In genomic region chr6:1594495-1595200, GRCh38 we compare ENCODE assay signal across 16 cellular contexts. TPM values are rescaled to one million over a fixed set of nuclear protein-coding genes. Genes with fewer than 3 reads are reported as not detected.
DNase-seq lines count a peak whose midpoint lies in the region; ATAC-seq and TF ChIP-seq lines count a peak whose summit lies in the region.
"Had no signal": no experiment of that assay in that cellular context is flagged by ENCODE, and none has a peak within 500 bp of the region (broad histone marks: within the 10 kb centered on the region; RNA-seq: fewer than 3 reads in every experiment).

No MANE protein-coding gene starts in this region.

- peak overlapping the region; percentile 95 for H3K4me2 ChIP-seq in Loucy (ENCODE audit: low read depth, low read length, poor library complexity, severe bottlenecking)
- H3K4me2 ChIP-seq in mesendoderm (ENCODE audit: low read length), result no peak overlapping the region

- no peak overlapping the region for H2BK120ac ChIP-seq in mesendoderm (ENCODE audit: low read depth, low read length)

- H3K36me3 ChIP-seq in Loucy (ENCODE audit: insufficient read depth, low read length) (no peaks in the 10 kb centered on the region), suprapubic skin (no peaks in the 10 kb centered on the region), mesendoderm (ENCODE audit: control insufficient read depth, insufficient read depth, low read length) (no peaks in the 10 kb centered on the region)

- TF ChIP-seq CTCF in Loucy (conservative IDR thresholded peaks at IDR 0.05; ENCODE audit: low read length) (no peak; the same call in 1 of the 2 replicates), coronary artery (IDR thresholded peaks at IDR 0.05) (no peak), suprapubic skin (IDR thresholded peaks at IDR 0.05) (no peak)

- no peak overlapping the region for H2AK5ac ChIP-seq in mesendoderm (ENCODE audit: low read length)

- H3K56ac ChIP-seq in mesendoderm (ENCODE audit: low read length), result no peak overlapping the region

- no peak overlapping the region for H3K23ac ChIP-seq in mesendoderm (ENCODE audit: low read length)

- DNase-seq in activated effector memory CD4-positive, alpha-beta T cell treated with anti-CD3 and anti-CD28 coated beads, Interleukin-2, amount 50 U/mL, for 16 hours, result peak; percentile 59
- DNase-seq in activated effector memory CD4-positive, alpha-beta T cell treated with Interleukin-2 at 50 U/mL for 16 hours, result no peak
- peak; percentile 66 for DNase-seq in coronary artery (ENCODE audit: low spot score)
- peak in 1 of 2 donors; percentile 72 for DNase-seq in suprapubic skin (ENCODE audit: low spot score in 2 of 2)
- DNase-seq in mesendoderm, result no peak
- no peak for DNase-seq in COLO829 (ENCODE audit: low spot score)
- DNase-seq: DMS79 treated with DMSO at 0.1 percent for 48 hours; H7; NCI-H1417; NCI-H2029 treated with DMSO at 0.1 percent for 48 hours; NCI-H2227 treated with DMSO at 0.1 percent for 48 hours; NCI-H524 treated with DMSO at 0.1 percent for 48 hours; NK-92 treated with Interleukin-12 subunit alpha and Interleukin-12 subunit beta, amount 100 ng/mL, for 24 hours; OCI-M1 had no signal

- no peak overlapping the region for H2BK15ac ChIP-seq in mesendoderm (replicated peaks; ENCODE audit: low read depth)

- peaks cover 21% of the 10 kb centered on the region for H3K4me1 ChIP-seq in Loucy (ENCODE audit: insufficient read depth, low read length, poor library complexity, severe bottlenecking)
- H3K4me1 ChIP-seq in suprapubic skin, result peaks cover 11% of the 10 kb centered on the region
- H3K4me1 ChIP-seq in mesendoderm (ENCODE audit: control insufficient read depth, low read depth, low read length), result peaks cover 9% of the 10 kb centered on the region

- H3K4ac ChIP-seq in mesendoderm (ENCODE audit: low read depth, low read length), result no peak overlapping the region

- H4K20me1 ChIP-seq in Loucy (ENCODE audit: insufficient read depth, low read length, poor library complexity, severe bottlenecking), result no peaks in the 10 kb centered on the region

- H3K27ac ChIP-seq in coronary artery (no peak overlapping the region), suprapubic skin (peak overlapping the region; percentile 10), mesendoderm (ENCODE audit: low read depth, low read length) (no peak overlapping the region)

- H3K79me2 ChIP-seq in Loucy (ENCODE audit: insufficient read depth, low read length) (no peaks in the 10 kb centered on the region), mesendoderm (ENCODE audit: control insufficient read depth, insufficient read depth, low read length) (no peaks in the 10 kb centered on the region)

- TF ChIP-seq EP300 in suprapubic skin (IDR thresholded peaks at IDR 0.05), result no peak

- H2BK5ac ChIP-seq in mesendoderm (ENCODE audit: low read length), result no peak overlapping the region

- H3K4me3 ChIP-seq in Loucy (ENCODE audit: low read length, poor library complexity, severe bottlenecking) (peak overlapping the region; percentile 77), coronary artery (no peak overlapping the region), suprapubic skin (no peak overlapping the region), mesendoderm (ENCODE audit: low read length) (no peak overlapping the region)

- no peak overlapping the region for H4K8ac ChIP-seq in mesendoderm (ENCODE audit: low read depth, low read length)

- no peaks in the 10 kb centered on the region for H3K27me3 ChIP-seq in Loucy (ENCODE audit: insufficient read depth, low read length, poor library complexity, severe bottlenecking)
- H3K27me3 ChIP-seq in suprapubic skin, result peaks cover 71% of the 10 kb centered on the region
- H3K27me3 ChIP-seq in mesendoderm (ENCODE audit: insufficient read depth, low read length, poor library complexity), result no peaks in the 10 kb centered on the region

- no peak for ATAC-seq in GM21576 (IDR thresholded peaks at IDR 0.05; ENCODE audit: unreplicated experiment)

- peak overlapping the region; percentile 51 for H3K9ac ChIP-seq in Loucy (ENCODE audit: low read depth, low read length, poor library complexity, severe bottlenecking)
- H3K9ac ChIP-seq in mesendoderm (ENCODE audit: low read length), result no peak overlapping the region

- no peaks in the 10 kb centered on the region for H3K79me1 ChIP-seq in mesendoderm (ENCODE audit: low read length)

- no peak for TF ChIP-seq POLR2A in suprapubic skin (IDR thresholded peaks at IDR 0.05)

- no peaks in the 10 kb centered on the region for H3K9me3 ChIP-seq in Loucy (ENCODE audit: insufficient read depth, low read depth, low read length)
- H3K9me3 ChIP-seq in suprapubic skin, result no peaks in the 10 kb centered on the region

- no peak overlapping the region for H3K18ac ChIP-seq in mesendoderm (ENCODE audit: low read length)

- H2AFZ ChIP-seq in Loucy (ENCODE audit: low read length), result peak overlapping the region; percentile 93

- WGBS in suprapubic skin, result 69% methylated on average over 18 of the region's 33 CpGs
- no CpG with 5 or more reads among the region's 33 CpGs for WGBS in mesendoderm (ENCODE audit: extremely low coverage, insufficient coverage, low lambda C conversion rate)

- H3K9me2 ChIP-seq in Loucy (replicated peaks; ENCODE audit: low read depth, low read length), result no peaks in the 10 kb centered on the region

- H3F3A ChIP-seq in Loucy (ENCODE audit: low read depth), result no peaks in the 10 kb centered on the region

- no peak overlapping the region for H4K5ac ChIP-seq in mesendoderm (ENCODE audit: low read length)

RNA-seq across cellular contexts. Expression of gene FOXC1, which starts 15.1 kb away (rescaled TPM):
- total RNA-seq in suprapubic skin, result 10 to 100 TPM; 14.5 to 35.8 (median 21.4) TPM
- polyA plus RNA-seq in mesendoderm (2013, experiment 1 of 2), result 1.1 TPM
- 1.1 TPM for polyA plus RNA-seq in mesendoderm (2013, experiment 2 of 2)

Comparison
In these comparisons a context has a peak if more than half of its experiments do, and no peak if none do; other contexts are left out.
1. DNase-seq: peak in activated effector memory CD4-positive, alpha-beta T cell treated with anti-CD3 and anti-CD28 coated beads, Interleukin-2, amount 50 U/mL, for 16 hours (single experiment) and coronary artery (single experiment); none in activated effector memory CD4-positive, alpha-beta T cell treated with Interleukin-2 at 50 U/mL for 16 hours (single experiment), mesendoderm (single experiment) and COLO829 (single experiment).